1 cellular context compared by ENCODE assay signal in the genomic region with DNA sequence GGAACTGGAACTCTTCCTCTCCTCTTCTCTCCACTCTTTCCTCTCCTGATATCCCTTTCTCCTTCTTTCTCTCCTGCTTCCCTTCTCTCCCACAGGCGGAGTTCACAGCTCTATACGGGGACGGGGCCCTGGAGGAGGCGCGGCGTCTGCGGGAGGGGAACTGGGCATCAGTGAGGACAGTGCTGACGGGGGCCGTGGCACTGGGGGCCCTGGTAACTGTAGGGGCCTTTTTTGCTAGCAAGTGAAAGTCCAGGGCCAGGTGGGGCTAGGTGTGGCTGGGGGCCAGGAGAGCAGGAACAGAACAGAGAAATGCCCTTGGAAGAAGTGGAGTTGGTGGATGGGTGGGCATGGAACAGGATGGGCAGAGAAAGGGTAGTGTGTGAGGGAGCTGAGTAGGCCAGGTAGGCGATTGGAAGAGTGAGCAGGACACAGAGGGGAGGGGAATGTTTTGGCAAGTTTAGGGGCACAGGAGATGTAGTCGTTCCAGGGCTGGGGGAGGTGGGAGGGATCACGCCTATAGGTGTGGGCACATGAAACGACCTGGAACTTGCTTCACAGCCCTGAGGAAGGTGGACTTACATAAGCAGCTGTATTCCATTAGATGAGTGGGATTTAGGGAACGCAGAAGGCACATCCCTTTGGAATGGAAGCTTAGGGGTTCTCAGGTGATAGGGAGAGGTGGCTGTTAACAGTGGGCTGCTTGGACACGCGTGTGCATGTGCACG.
TF ChIP-seq lines count a peak whose summit lies in the region.

No MANE protein-coding gene starts in this region.

TF ChIP-seq in GM12878, 131 proteins besides CTCF, POLR2A, EP300 and RAD21:
- TF ChIP-seq CREM (IDR thresholded peaks at IDR 0.05; ENCODE audit: low read depth) = no peak
- TF ChIP-seq USF2 (IDR thresholded peaks at IDR 0.05; ENCODE audit: borderline replicate concordance, low read depth, low read length) = no peak
- no peak for TF ChIP-seq ATF2 (IDR thresholded peaks at IDR 0.05; ENCODE audit: low read length)
- no peak for TF ChIP-seq IKZF1 (conservative IDR thresholded peaks at IDR 0.05)
- TF ChIP-seq FOXM1 (IDR thresholded peaks at IDR 0.05; ENCODE audit: low read depth, low read length) = no peak
- TF ChIP-seq SIX5 (IDR thresholded peaks at IDR 0.05; ENCODE audit: low read depth, low read length, severe bottlenecking) = no peak
